ENCODE assay signal across 1 cellular context in the genomic region with DNA sequence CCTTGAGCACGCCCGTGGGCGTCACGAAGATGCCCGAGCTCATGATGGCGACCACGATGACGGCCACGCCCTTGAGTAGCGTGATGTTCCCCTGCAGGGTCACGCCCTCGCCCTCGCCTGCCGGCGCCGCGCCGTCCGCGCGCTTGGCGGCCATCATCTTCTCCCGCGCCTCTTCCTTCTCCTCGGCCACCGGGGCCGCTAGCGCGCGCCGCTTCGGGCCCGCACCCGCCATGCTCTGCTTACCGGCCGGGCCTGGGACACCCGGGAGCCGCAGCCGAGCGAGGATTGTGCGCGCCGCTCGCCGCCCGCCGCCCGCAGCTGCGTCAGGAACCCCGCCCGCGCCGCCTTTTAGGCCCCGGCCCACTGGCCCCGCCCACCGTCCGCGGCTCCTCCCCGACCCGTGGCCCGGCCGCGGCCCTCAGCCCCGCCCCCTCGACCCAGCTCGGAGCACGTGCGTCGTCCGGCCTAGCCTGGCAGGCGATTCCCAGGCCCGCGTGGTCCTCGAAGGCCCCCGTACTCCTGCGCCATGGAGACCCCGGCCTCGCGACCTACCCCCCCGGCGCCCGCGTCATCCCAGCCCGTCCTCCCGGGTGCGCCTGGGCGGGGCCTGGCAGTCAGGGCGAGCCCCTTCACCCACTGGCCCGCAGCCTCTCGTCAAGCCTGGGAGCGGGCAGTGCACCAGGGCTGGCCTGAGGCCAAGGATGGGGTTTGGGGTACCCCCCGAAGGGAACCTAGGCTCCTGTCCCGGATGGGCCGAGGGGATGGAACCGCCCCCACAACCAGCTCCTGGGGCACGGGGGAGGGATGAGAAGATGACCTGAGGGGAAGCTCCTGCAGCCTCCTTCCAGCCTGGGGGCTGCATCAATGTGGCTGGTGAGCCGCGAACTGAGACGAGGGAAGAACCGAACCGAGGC.
TF ChIP-seq lines count a peak whose summit lies in the region.

No MANE protein-coding gene starts in this region.

TF ChIP-seq in HepG2, 621 proteins besides CTCF, POLR2A, EP300 and RAD21 (continued from another document and continues in another):
- TF ChIP-seq, protein P1, sequence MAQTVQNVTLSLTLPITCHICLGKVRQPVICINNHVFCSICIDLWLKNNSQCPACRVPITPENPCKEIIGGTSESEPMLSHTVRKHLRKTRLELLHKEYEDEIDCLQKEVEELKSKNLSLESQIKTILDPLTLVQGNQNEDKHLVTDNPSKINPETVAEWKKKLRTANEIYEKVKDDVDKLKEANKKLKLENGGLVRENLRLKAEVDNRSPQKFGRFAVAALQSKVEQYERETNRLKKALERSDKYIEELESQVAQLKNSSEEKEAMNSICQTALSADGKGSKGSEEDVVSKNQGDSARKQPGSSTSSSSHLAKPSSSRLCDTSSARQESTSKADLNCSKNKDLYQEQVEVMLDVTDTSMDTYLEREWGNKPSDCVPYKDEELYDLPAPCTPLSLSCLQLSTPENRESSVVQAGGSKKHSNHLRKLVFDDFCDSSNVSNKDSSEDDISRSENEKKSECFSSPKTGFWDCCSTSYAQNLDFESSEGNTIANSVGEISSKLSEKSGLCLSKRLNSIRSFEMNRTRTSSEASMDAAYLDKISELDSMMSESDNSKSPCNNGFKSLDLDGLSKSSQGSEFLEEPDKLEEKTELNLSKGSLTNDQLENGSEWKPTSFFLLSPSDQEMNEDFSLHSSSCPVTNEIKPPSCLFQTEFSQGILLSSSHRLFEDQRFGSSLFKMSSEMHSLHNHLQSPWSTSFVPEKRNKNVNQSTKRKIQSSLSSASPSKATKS (CRISPR knock-in tag; IDR thresholded peaks at IDR 0.05) = peak; percentile 93; the same call in 1 of the 2 replicates
- TF ChIP-seq SIX1 (CRISPR knock-in tag; IDR thresholded peaks at IDR 0.05; ENCODE audit: borderline replicate concordance) (peak; percentile 37; the same call in 1 of the 2 replicates), ZNF788 (CRISPR knock-in tag; IDR thresholded peaks at IDR 0.05; ENCODE audit: borderline replicate concordance) (peak; percentile 97), SMAD1 (CRISPR knock-in tag; IDR thresholded peaks at IDR 0.05; ENCODE audit: borderline replicate concordance, low read depth) (peak; percentile 88; the same call in 1 of the 2 replicates), KLF13 (CRISPR knock-in tag; IDR thresholded peaks at IDR 0.05) (peak; percentile 99), ZNF644 (CRISPR knock-in tag; IDR thresholded peaks at IDR 0.05; ENCODE audit: low read depth) (peak; percentile 48; the same call in 1 of the 2 replicates), ZBTB7A (CRISPR knock-in tag; IDR thresholded peaks at IDR 0.05) (peak; percentile 99), HMG20B (CRISPR knock-in tag; conservative IDR thresholded peaks at IDR 0.05) (peak; percentile 87), KDM6A (CRISPR knock-in tag; IDR thresholded peaks at IDR 0.05; ENCODE audit: low read depth) (peak; percentile 78), ZNF235 (CRISPR knock-in tag; IDR thresholded peaks at IDR 0.05; ENCODE audit: borderline replicate concordance) (peak; percentile 100), ETV5 (CRISPR knock-in tag; IDR thresholded peaks at IDR 0.05; ENCODE audit: borderline replicate concordance) (peak; percentile 74; the same call in 1 of the 2 replicates), ZNF570 (CRISPR knock-in tag; IDR thresholded peaks at IDR 0.05; ENCODE audit: borderline replicate concordance) (peak; percentile 88; the same call in 1 of the 2 replicates), RXRB (CRISPR knock-in tag; IDR thresholded peaks at IDR 0.05; ENCODE audit: borderline replicate concordance) (peak; percentile 96), TMF1 (CRISPR knock-in tag; IDR thresholded peaks at IDR 0.05; ENCODE audit: low read depth) (peak; percentile 100), ZMYM3 (CRISPR knock-in tag; IDR thresholded peaks at IDR 0.05) (peak; percentile 85), HCFC1 (IDR thresholded peaks at IDR 0.05; ENCODE audit: low read depth, low read length) (peak; percentile 53; the same call in 1 of the 2 replicates), SPEN (CRISPR knock-in tag; IDR thresholded peaks at IDR 0.05; ENCODE audit: low read depth) (peak; percentile 100), NFYC (CRISPR knock-in tag; IDR thresholded peaks at IDR 0.05) (peak; percentile 50; the same call in 1 of the 2 replicates), MTF1 (CRISPR knock-in tag; IDR thresholded peaks at IDR 0.05) (peak; percentile 95), RARA (CRISPR knock-in tag; IDR thresholded peaks at IDR 0.05) (peak; percentile 91)
- TF ChIP-seq, protein P2, sequence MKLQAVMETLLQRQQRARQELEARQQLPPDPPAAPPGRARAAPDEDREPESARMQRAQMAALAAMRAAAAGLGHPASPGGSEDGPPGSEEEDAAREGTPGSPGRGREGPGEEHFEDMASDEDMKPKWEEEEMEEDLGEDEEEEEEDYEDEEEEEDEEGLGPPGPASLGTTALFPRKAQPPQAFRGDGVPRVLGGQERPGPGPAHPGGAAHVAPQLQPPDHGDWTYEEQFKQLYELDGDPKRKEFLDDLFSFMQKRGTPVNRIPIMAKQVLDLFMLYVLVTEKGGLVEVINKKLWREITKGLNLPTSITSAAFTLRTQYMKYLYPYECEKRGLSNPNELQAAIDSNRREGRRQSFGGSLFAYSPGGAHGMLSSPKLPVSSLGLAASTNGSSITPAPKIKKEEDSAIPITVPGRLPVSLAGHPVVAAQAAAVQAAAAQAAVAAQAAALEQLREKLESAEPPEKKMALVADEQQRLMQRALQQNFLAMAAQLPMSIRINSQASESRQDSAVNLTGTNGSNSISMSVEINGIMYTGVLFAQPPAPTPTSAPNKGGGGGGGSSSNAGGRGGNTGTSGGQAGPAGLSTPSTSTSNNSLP (IDR thresholded peaks at IDR 0.05; ENCODE audit: low read depth, low read length) = 0 out of 2 replicates have a peak, but pooled peaks have one; percentile 33
- TF ChIP-seq, protein P3, sequence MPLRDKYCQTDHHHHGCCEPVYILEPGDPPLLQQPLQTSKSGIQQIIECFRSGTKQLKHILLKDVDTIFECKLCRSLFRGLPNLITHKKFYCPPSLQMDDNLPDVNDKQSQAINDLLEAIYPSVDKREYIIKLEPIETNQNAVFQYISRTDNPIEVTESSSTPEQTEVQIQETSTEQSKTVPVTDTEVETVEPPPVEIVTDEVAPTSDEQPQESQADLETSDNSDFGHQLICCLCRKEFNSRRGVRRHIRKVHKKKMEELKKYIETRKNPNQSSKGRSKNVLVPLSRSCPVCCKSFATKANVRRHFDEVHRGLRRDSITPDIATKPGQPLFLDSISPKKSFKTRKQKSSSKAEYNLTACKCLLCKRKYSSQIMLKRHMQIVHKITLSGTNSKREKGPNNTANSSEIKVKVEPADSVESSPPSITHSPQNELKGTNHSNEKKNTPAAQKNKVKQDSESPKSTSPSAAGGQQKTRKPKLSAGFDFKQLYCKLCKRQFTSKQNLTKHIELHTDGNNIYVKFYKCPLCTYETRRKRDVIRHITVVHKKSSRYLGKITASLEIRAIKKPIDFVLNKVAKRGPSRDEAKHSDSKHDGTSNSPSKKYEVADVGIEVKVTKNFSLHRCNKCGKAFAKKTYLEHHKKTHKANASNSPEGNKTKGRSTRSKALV (CRISPR knock-in tag; IDR thresholded peaks at IDR 0.05) = peak; percentile 90
- TF ChIP-seq, protein P4, sequence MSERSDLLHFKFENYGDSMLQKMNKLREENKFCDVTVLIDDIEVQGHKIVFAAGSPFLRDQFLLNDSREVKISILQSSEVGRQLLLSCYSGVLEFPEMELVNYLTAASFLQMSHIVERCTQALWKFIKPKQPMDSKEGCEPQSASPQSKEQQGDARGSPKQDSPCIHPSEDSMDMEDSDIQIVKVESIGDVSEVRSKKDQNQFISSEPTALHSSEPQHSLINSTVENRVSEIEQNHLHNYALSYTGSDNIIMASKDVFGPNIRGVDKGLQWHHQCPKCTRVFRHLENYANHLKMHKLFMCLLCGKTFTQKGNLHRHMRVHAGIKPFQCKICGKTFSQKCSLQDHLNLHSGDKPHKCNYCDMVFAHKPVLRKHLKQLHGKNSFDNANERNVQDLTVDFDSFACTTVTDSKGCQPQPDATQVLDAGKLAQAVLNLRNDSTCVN (CRISPR knock-in tag; IDR thresholded peaks at IDR 0.05; ENCODE audit: borderline replicate concordance) = peak; percentile 96
- TF ChIP-seq, protein P5, sequence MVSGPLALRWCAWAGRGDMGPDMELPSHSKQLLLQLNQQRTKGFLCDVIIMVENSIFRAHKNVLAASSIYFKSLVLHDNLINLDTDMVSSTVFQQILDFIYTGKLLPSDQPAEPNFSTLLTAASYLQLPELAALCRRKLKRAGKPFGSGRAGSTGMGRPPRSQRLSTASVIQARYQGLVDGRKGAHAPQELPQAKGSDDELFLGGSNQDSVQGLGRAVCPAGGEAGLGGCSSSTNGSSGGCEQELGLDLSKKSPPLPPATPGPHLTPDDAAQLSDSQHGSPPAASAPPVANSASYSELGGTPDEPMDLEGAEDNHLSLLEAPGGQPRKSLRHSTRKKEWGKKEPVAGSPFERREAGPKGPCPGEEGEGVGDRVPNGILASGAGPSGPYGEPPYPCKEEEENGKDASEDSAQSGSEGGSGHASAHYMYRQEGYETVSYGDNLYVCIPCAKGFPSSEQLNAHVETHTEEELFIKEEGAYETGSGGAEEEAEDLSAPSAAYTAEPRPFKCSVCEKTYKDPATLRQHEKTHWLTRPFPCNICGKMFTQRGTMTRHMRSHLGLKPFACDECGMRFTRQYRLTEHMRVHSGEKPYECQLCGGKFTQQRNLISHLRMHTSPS (CRISPR knock-in tag; IDR thresholded peaks at IDR 0.05; ENCODE audit: low read depth) = peak; percentile 93
- TF ChIP-seq, protein P6, sequence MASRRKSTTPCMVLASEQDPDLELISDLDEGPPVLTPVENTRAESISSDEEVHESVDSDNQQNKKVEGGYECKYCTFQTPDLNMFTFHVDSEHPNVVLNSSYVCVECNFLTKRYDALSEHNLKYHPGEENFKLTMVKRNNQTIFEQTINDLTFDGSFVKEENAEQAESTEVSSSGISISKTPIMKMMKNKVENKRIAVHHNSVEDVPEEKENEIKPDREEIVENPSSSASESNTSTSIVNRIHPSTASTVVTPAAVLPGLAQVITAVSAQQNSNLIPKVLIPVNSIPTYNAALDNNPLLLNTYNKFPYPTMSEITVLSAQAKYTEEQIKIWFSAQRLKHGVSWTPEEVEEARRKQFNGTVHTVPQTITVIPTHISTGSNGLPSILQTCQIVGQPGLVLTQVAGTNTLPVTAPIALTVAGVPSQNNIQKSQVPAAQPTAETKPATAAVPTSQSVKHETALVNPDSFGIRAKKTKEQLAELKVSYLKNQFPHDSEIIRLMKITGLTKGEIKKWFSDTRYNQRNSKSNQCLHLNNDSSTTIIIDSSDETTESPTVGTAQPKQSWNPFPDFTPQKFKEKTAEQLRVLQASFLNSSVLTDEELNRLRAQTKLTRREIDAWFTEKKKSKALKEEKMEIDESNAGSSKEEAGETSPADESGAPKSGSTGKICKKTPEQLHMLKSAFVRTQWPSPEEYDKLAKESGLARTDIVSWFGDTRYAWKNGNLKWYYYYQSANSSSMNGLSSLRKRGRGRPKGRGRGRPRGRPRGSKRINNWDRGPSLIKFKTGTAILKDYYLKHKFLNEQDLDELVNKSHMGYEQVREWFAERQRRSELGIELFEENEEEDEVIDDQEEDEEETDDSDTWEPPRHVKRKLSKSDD (CRISPR knock-in tag; IDR thresholded peaks at IDR 0.05; ENCODE audit: low read depth) = peak; percentile 98
- TF ChIP-seq, protein P7, sequence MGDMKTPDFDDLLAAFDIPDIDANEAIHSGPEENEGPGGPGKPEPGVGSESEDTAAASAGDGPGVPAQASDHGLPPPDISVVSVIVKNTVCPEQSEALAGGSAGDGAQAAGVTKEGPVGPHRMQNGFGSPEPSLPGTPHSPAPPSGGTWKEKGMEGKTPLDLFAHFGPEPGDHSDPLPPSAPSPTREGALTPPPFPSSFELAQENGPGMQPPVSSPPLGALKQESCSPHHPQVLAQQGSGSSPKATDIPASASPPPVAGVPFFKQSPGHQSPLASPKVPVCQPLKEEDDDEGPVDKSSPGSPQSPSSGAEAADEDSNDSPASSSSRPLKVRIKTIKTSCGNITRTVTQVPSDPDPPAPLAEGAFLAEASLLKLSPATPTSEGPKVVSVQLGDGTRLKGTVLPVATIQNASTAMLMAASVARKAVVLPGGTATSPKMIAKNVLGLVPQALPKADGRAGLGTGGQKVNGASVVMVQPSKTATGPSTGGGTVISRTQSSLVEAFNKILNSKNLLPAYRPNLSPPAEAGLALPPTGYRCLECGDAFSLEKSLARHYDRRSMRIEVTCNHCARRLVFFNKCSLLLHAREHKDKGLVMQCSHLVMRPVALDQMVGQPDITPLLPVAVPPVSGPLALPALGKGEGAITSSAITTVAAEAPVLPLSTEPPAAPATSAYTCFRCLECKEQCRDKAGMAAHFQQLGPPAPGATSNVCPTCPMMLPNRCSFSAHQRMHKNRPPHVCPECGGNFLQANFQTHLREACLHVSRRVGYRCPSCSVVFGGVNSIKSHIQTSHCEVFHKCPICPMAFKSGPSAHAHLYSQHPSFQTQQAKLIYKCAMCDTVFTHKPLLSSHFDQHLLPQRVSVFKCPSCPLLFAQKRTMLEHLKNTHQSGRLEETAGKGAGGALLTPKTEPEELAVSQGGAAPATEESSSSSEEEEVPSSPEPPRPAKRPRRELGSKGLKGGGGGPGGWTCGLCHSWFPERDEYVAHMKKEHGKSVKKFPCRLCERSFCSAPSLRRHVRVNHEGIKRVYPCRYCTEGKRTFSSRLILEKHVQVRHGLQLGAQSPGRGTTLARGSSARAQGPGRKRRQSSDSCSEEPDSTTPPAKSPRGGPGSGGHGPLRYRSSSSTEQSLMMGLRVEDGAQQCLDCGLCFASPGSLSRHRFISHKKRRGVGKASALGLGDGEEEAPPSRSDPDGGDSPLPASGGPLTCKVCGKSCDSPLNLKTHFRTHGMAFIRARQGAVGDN (CRISPR knock-in tag; IDR thresholded peaks at IDR 0.05) = peak; percentile 79
- TF ChIP-seq, protein P8, sequence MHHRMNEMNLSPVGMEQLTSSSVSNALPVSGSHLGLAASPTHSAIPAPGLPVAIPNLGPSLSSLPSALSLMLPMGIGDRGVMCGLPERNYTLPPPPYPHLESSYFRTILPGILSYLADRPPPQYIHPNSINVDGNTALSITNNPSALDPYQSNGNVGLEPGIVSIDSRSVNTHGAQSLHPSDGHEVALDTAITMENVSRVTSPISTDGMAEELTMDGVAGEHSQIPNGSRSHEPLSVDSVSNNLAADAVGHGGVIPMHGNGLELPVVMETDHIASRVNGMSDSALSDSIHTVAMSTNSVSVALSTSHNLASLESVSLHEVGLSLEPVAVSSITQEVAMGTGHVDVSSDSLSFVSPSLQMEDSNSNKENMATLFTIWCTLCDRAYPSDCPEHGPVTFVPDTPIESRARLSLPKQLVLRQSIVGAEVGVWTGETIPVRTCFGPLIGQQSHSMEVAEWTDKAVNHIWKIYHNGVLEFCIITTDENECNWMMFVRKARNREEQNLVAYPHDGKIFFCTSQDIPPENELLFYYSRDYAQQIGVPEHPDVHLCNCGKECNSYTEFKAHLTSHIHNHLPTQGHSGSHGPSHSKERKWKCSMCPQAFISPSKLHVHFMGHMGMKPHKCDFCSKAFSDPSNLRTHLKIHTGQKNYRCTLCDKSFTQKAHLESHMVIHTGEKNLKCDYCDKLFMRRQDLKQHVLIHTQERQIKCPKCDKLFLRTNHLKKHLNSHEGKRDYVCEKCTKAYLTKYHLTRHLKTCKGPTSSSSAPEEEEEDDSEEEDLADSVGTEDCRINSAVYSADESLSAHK (CRISPR knock-in tag; IDR thresholded peaks at IDR 0.05; ENCODE audit: borderline replicate concordance) = peak; percentile 88; the same call in 1 of the 2 replicates
